ENCODE assay signal across 19 cellular contexts in genomic region chr20:24147961-24148360, GRCh38.
"Had no signal": no experiment of that assay in that cellular context is flagged by ENCODE, and none has a peak within 500 bp of the region (broad histone marks: within the 10 kb centered on the region; RNA-seq: fewer than 3 reads in every experiment).

No MANE protein-coding gene starts in this region.

- H2AFZ ChIP-seq: hepatocyte had no signal

- H3K27me3 ChIP-seq: dorsolateral prefrontal cortex, hepatocyte, tibial nerve had no signal

- H3K9me3 ChIP-seq: left ventricle myocardium inferior, mucosa of descending colon had no signal

- DNase-seq: activated CD4-positive, CD25-positive, alpha-beta regulatory T cell treated with anti-CD3 and anti-CD28 coated beads, Interleukin-2, amount 50 U/mL, for 72 hours; activated naive CD4-positive, alpha-beta T cell treated with anti-CD3 and anti-CD28 coated beads, Interleukin-2, amount 10 ng/mL, durations not matched to agents 7 days and 5 days; activated T-cell treated with anti-CD3 and anti-CD28 coated beads, Interleukin-2, amount 50 U/mL, for 1 hour; dorsolateral prefrontal cortex; kidney; left ventricle myocardium inferior; nucleus accumbens; right cardiac atrium; stimulated activated CD4-positive, alpha-beta T cell treated with anti-CD3 and anti-CD28 coated beads, Interleukin-4, amount 100 ng/mL, for 24 hours; stimulated activated naive CD4-positive, alpha-beta T cell treated with Interleukin-2 at 50 U/mL for 16 hours; substantia nigra; T1000 had no signal

- ATAC-seq: esophagus mucosa; naive thymus-derived CD8-positive, alpha-beta T cell; right cardiac atrium had no signal

- H3K27ac ChIP-seq: dorsolateral prefrontal cortex, hepatocyte, left ventricle myocardium inferior, tibial nerve had no signal

- H3K4me1 ChIP-seq: left ventricle myocardium inferior, tibial nerve had no signal

- H3K9me3 Mint-ChIP-seq: activated T-helper 2 cell treated with anti-CD3 and anti-CD28 coated beads, Interferon-gamma antibody, Interleukin-2, Interleukin-4, amounts not matched to agents 10 μg/mL and 5 μg/mL and 100 μg/mL, durations not matched to agents 14 hours and 24 hours and 36 hours had no signal

- H3K27ac Mint-ChIP-seq: activated naive CD4-positive, alpha-beta T cell treated with anti-CD3 and anti-CD28 coated beads, Interleukin-2, amount 10 ng/mL, durations not matched to agents 7 days and 5 days; activated T-helper 2 cell treated with anti-CD3 and anti-CD28 coated beads, Interferon-gamma antibody, Interleukin-2, Interleukin-4, amounts not matched to agents 10 μg/mL and 5 μg/mL and 100 μg/mL, durations not matched to agents 14 hours and 24 hours and 36 hours; progenitor cell of endocrine pancreas had no signal

- H3K36me3 Mint-ChIP-seq: activated naive CD4-positive, alpha-beta T cell treated with anti-CD3 and anti-CD28 coated beads, Interleukin-2, amount 10 ng/mL, durations not matched to agents 7 days and 5 days had no signal

- H3K36me3 ChIP-seq: left ventricle myocardium inferior, tibial nerve had no signal

- H3K4me3 ChIP-seq: dorsolateral prefrontal cortex, hepatocyte, left ventricle myocardium inferior, mucosa of descending colon, tibial nerve had no signal

- H3K4me3 Mint-ChIP-seq: activated naive CD4-positive, alpha-beta T cell treated with anti-CD3 and anti-CD28 coated beads, Interleukin-2, amount 10 ng/mL, durations not matched to agents 7 days and 5 days had no signal

- H3K79me2 ChIP-seq: hepatocyte had no signal

- H3K4me2 ChIP-seq: hepatocyte had no signal
